ENCODE assay signal across 9 cellular contexts in genomic region chr2:219560037-219560892, GRCh38. TPM values are rescaled to one million over a fixed set of nuclear protein-coding genes. Genes with fewer than 3 reads are reported as not detected.
DNase-seq lines count a peak whose midpoint lies in the region; ATAC-seq and TF ChIP-seq lines count a peak whose summit lies in the region.
"Had no signal": no experiment of that assay in that cellular context is flagged by ENCODE, and none has a peak within 500 bp of the region (broad histone marks: within the 10 kb centered on the region; RNA-seq: fewer than 3 reads in every experiment).

No MANE protein-coding gene starts in this region.

- WGBS in hepatocyte (ENCODE audit: low lambda C conversion rate, missing lambda C conversion rate) = 62% methylated on average over 6 of the region's 8 CpGs

- H2AFZ ChIP-seq in hepatocyte = no peak overlapping the region

- DNase-seq in AG04449 (ENCODE audit: low read depth, low spot score) (no peak), hepatocyte (ENCODE audit: low spot score) (no peak), AML-193 (lab: John Stamatoyannopoulos, UW) (no peak), caudate nucleus (lab: John Stamatoyannopoulos, UW) (no peak), NCI-H2171 (lab: John Stamatoyannopoulos, UW) (no peak)
- DNase-seq in stimulated activated CD4-positive, alpha-beta T cell treated with anti-CD3 and anti-CD28 coated beads, Interleukin-4, amount 100 ng/mL, for 24 hours = no peak
- DNase-seq: stimulated activated CD4-positive, alpha-beta T cell treated with anti-CD3 and anti-CD28 coated beads, Interleukin-2, amount 100 ng/mL, for 48 hours had no signal

- no peaks in the 10 kb centered on the region for H3K9me3 ChIP-seq in hepatocyte (ENCODE audit: low read depth)

- H3K4me2 ChIP-seq in hepatocyte = no peak overlapping the region

- H3K79me2 ChIP-seq in hepatocyte = no peaks in the 10 kb centered on the region

- H3K27ac ChIP-seq in hepatocyte (no peak overlapping the region), caudate nucleus (ENCODE audit: low read depth, low read length) (no peak overlapping the region)

- ATAC-seq in GM18511 (IDR thresholded peaks at IDR 0.05; ENCODE audit: unreplicated experiment) = peak; percentile 62

- H3K9me2 ChIP-seq in hepatocyte (replicated peaks; ENCODE audit: insufficient read depth) = no peaks in the 10 kb centered on the region

- H3K4me1 ChIP-seq in hepatocyte (ENCODE audit: insufficient read depth) = no peaks in the 10 kb centered on the region

- no peaks in the 10 kb centered on the region for H4K20me1 ChIP-seq in hepatocyte (ENCODE audit: insufficient read depth, poor library complexity, severe bottlenecking)

- no peaks in the 10 kb centered on the region for H3K27me3 ChIP-seq in hepatocyte

- H3K36me3 ChIP-seq in hepatocyte (replicated peaks; ENCODE audit: insufficient read depth, low read depth) = no peaks in the 10 kb centered on the region

- TF ChIP-seq CTCF in AG04449 (IDR thresholded peaks at IDR 0.05; ENCODE audit: insufficient read depth, low read length, missing control alignments) (peak; percentile 69), WI38 (IDR thresholded peaks at IDR 0.05; ENCODE audit: low read depth, low read length) (peak; percentile 78), hepatocyte (IDR thresholded peaks at IDR 0.05; ENCODE audit: poor library complexity) (peak; percentile 62)

- POLR2A ChIA-PET in AG04449 (lab: Yijun Ruan, JAX) = no interaction called here

- CTCF ChIA-PET in AG04449 (lab: Yijun Ruan, JAX) = interaction anchor here (0.6 to 5.7 kb wide), 42 partner anchors 10 to 172 kb away, joined by 3 to 72 read pairs (median 6); partner anchors contain the start of genes CHPF, INHA, OBSL1 and STK11IP

- H3K4me3 ChIP-seq in AG04449 (ENCODE audit: low read depth, low read length) = no peak overlapping the region
- no peak overlapping the region for H3K4me3 ChIP-seq in WI38 (ENCODE audit: low read depth, low read length)
- H3K4me3 ChIP-seq in hepatocyte = no peak overlapping the region

RNA-seq across cellular contexts. Expression of gene OBSL1, which starts 11.1 kb away (rescaled TPM):
- 72.4 and 84.6 TPM in 2 replicates for total RNA-seq in hepatocyte
- polyA plus RNA-seq in hepatocyte = 61.0 and 73.7 TPM in 2 replicates

RNA-seq across cellular contexts. Expression of gene INHA, which starts 11.8 kb away (rescaled TPM):
- 3.3 and 5.6 TPM in 2 replicates for total RNA-seq in hepatocyte
- 8.1 and 9.2 TPM in 2 replicates for polyA plus RNA-seq in hepatocyte

RNA-seq across cellular contexts. Expression of gene TMEM198, which starts 16.4 kb away (rescaled TPM):
- 7.3 and 8.0 TPM in 2 replicates for total RNA-seq in hepatocyte
- 10.4 and 12.2 TPM in 2 replicates for polyA plus RNA-seq in hepatocyte

RNA-seq across cellular contexts. Expression of gene CHPF, which starts 16.7 kb away (rescaled TPM):
- total RNA-seq in hepatocyte = 180 and 193 TPM in 2 replicates
- 315 and 361 TPM in 2 replicates for polyA plus RNA-seq in hepatocyte

RNA-seq across cellular contexts. Expression of gene STK11IP, which starts 37.4 kb away (rescaled TPM):
- 16.7 and 18.0 TPM in 2 replicates for total RNA-seq in hepatocyte
- 17.6 and 23.1 TPM in 2 replicates for polyA plus RNA-seq in hepatocyte
